Comparison of ENCODE assay signal across 16 cellular contexts in the genomic region with DNA sequence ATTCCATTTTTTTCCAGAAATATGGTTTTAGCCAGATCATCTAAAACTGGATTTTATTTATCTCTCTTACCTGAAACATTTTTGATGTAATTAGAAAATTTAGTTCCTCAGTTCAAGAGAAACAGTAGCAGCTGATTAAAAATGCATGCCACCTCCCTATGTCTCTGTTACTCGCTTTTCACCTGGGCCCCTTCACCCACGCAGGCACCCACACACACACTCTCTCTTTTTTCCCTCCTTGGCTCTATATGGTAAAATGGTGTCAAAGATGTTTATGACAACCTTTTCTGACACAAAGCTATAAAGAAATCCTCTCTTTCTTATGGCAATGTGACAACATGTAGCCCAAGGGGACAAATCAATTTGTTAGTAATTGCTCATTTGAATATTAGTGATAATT. TPM values are rescaled to one million over a fixed set of nuclear protein-coding genes. Genes with fewer than 3 reads are reported as not detected.
DNase-seq lines count a peak whose midpoint lies in the region; ATAC-seq and TF ChIP-seq lines count a peak whose summit lies in the region.
"Had no signal": no experiment of that assay in that cellular context is flagged by ENCODE, and none has a peak within 500 bp of the region (broad histone marks: within the 10 kb centered on the region; RNA-seq: fewer than 3 reads in every experiment).

No MANE protein-coding gene starts in this region.

- POLR2A ChIA-PET in activated CD4-positive, alpha-beta memory T cell treated with anti-CD3 and anti-CD28 coated beads for 36 hours (lab: Charles Lee) = no interaction called here
- POLR2A ChIA-PET in activated CD4-positive, alpha-beta memory T cell treated with anti-CD3 and anti-CD28 coated beads, Interleukin-2, amount 10 ng/mL, durations not matched to agents 7 days and 5 days (lab: Charles Lee) = no interaction called here

- peaks cover 6% of the 10 kb centered on the region for H3K4me1 Mint-ChIP-seq in activated CD4-positive, alpha-beta memory T cell treated with anti-CD3 and anti-CD28 coated beads for 36 hours (ENCODE audit: low read depth)
- H3K4me1 Mint-ChIP-seq in activated CD4-positive, alpha-beta memory T cell treated with anti-CD3 and anti-CD28 coated beads, Interleukin-2, amount 10 ng/mL, durations not matched to agents 7 days and 5 days = no peaks in the 10 kb centered on the region
- H3K4me1 Mint-ChIP-seq in stimulated activated memory B cell treated with anti-CD40 and anti-IgM and Interleukin-4, amounts not matched to agents 10 μg/mL and 1 μg/mL and 100 μg/mL, for 72 hours = no peaks in the 10 kb centered on the region
- H3K4me1 Mint-ChIP-seq: CD8-positive, alpha-beta memory T cell had no signal

- no peak overlapping the region for H3K27ac Mint-ChIP-seq in activated CD4-positive, alpha-beta memory T cell treated with anti-CD3 and anti-CD28 coated beads for 36 hours
- H3K27ac Mint-ChIP-seq in activated CD4-positive, alpha-beta memory T cell treated with anti-CD3 and anti-CD28 coated beads, Interleukin-2, amount 10 ng/mL, durations not matched to agents 7 days and 5 days = no peak overlapping the region
- no peak overlapping the region for H3K27ac Mint-ChIP-seq in stimulated activated memory B cell treated with anti-CD40 and anti-IgM and Interleukin-4, amounts not matched to agents 10 μg/mL and 1 μg/mL and 100 μg/mL, for 72 hours
- H3K27ac Mint-ChIP-seq: CD8-positive, alpha-beta memory T cell; GM23338 had no signal

- H3K9me3 Mint-ChIP-seq in activated CD4-positive, alpha-beta memory T cell treated with anti-CD3 and anti-CD28 coated beads for 36 hours = peaks cover 13% of the 10 kb centered on the region
- peaks cover 11% of the 10 kb centered on the region for H3K9me3 Mint-ChIP-seq in activated CD4-positive, alpha-beta memory T cell treated with anti-CD3 and anti-CD28 coated beads, Interleukin-2, amount 10 ng/mL, durations not matched to agents 7 days and 5 days
- peaks cover 17% of the 10 kb centered on the region for H3K9me3 Mint-ChIP-seq in stimulated activated memory B cell treated with anti-CD40 and anti-IgM and Interleukin-4, amounts not matched to agents 10 μg/mL and 1 μg/mL and 100 μg/mL, for 72 hours
- H3K9me3 Mint-ChIP-seq: GM23338 had no signal

- no peak for TF ChIP-seq CTCF in parathyroid adenoma (IDR thresholded peaks at IDR 0.05)

- CTCF ChIA-PET in activated CD4-positive, alpha-beta memory T cell treated with anti-CD3 and anti-CD28 coated beads for 36 hours (lab: Charles Lee) = interaction anchor here (0.7 kb wide), 1 partner anchor 12 kb away, joined by 3 read pairs; no protein-coding TSS in a partner anchor
- CTCF ChIA-PET in activated CD4-positive, alpha-beta memory T cell treated with anti-CD3 and anti-CD28 coated beads, Interleukin-2, amount 10 ng/mL, durations not matched to agents 7 days and 5 days (lab: Charles Lee) = no interaction called here

- no peaks in the 10 kb centered on the region for H3K27me3 ChIP-seq in parathyroid adenoma (ENCODE audit: control insufficient read depth, insufficient read depth, low read length)
- H3K27me3 ChIP-seq: BLaER1 had no signal

- no peak for ATAC-seq in stimulated activated memory B cell treated with anti-CD40 and anti-IgM and Interleukin-4, amounts not matched to agents 10 μg/mL and 1 μg/mL and 100 μg/mL, for 72 hours
- ATAC-seq: GM23338 had no signal

- H2AFZ ChIP-seq in parathyroid adenoma = peak overlapping the region; percentile 69
- H2AFZ ChIP-seq: GM23338 had no signal

- in situ Hi-C loops in G401 (cut with HindIII; ENCODE audit: low sequenced_read_pairs) = no loop called here

- H3K4me2 ChIP-seq in parathyroid adenoma (ENCODE audit: low read length) = no peak overlapping the region
- H3K4me2 ChIP-seq: BLaER1, GM23338 had no signal

- peaks cover 23% of the 10 kb centered on the region for H3K4me1 ChIP-seq in parathyroid adenoma

- H3K9me3 ChIP-seq in parathyroid adenoma (ENCODE audit: control insufficient read depth, low read length) = no peaks in the 10 kb centered on the region
- H3K9me3 ChIP-seq: Caco-2 had no signal

- H3K4me3 Mint-ChIP-seq in activated CD4-positive, alpha-beta memory T cell treated with anti-CD3 and anti-CD28 coated beads for 36 hours = no peak overlapping the region
- no peak overlapping the region for H3K4me3 Mint-ChIP-seq in activated CD4-positive, alpha-beta memory T cell treated with anti-CD3 and anti-CD28 coated beads, Interleukin-2, amount 10 ng/mL, durations not matched to agents 7 days and 5 days
- no peak overlapping the region for H3K4me3 Mint-ChIP-seq in stimulated activated memory B cell treated with anti-CD40 and anti-IgM and Interleukin-4, amounts not matched to agents 10 μg/mL and 1 μg/mL and 100 μg/mL, for 72 hours
- H3K4me3 Mint-ChIP-seq: CD8-positive, alpha-beta memory T cell; GM23338 had no signal

- intact Hi-C loops in activated CD4-positive, alpha-beta memory T cell treated with anti-CD3 and anti-CD28 coated beads for 36 hours (cut with micrococcal nuclease) = no loop called here

- peaks cover 5% of the 10 kb centered on the region for H3K27me3 Mint-ChIP-seq in activated CD4-positive, alpha-beta memory T cell treated with anti-CD3 and anti-CD28 coated beads for 36 hours
- H3K27me3 Mint-ChIP-seq in activated CD4-positive, alpha-beta memory T cell treated with anti-CD3 and anti-CD28 coated beads, Interleukin-2, amount 10 ng/mL, durations not matched to agents 7 days and 5 days = peaks cover 8% of the 10 kb centered on the region
- peaks cover 4% of the 10 kb centered on the region for H3K27me3 Mint-ChIP-seq in stimulated activated memory B cell treated with anti-CD40 and anti-IgM and Interleukin-4, amounts not matched to agents 10 μg/mL and 1 μg/mL and 100 μg/mL, for 72 hours

- peak; percentile 18 for DNase-seq in activated CD4-positive, alpha-beta memory T cell treated with anti-CD3 and anti-CD28 coated beads for 36 hours
- DNase-seq in activated CD4-positive, alpha-beta memory T cell treated with anti-CD3 and anti-CD28 coated beads, Interleukin-2, amount 10 ng/mL, durations not matched to agents 7 days and 5 days = no peak
- peak; percentile 13 for DNase-seq in stimulated activated CD4-positive, alpha-beta T cell treated with anti-CD3 and anti-CD28 coated beads, Interleukin-4, amount 100 ng/mL, for 24 hours
- no peak for DNase-seq in stimulated activated CD4-positive, alpha-beta T cell treated with anti-CD3 and anti-CD28 coated beads, Interleukin-2, amount 100 ng/mL, for 48 hours
- DNase-seq in G401 (ENCODE audit: low spot score) = no peak
- DNase-seq: 8988T; AML-193; Caco-2; CD8-positive, alpha-beta memory T cell; DND-41; GF-D8; H7 had no signal

- no peaks in the 10 kb centered on the region for H3K36me3 ChIP-seq in parathyroid adenoma (ENCODE audit: control insufficient read depth, insufficient read depth, low read length)
- H3K36me3 ChIP-seq: BLaER1 had no signal

- no peaks in the 10 kb centered on the region for H3K36me3 Mint-ChIP-seq in activated CD4-positive, alpha-beta memory T cell treated with anti-CD3 and anti-CD28 coated beads for 36 hours
- H3K36me3 Mint-ChIP-seq in activated CD4-positive, alpha-beta memory T cell treated with anti-CD3 and anti-CD28 coated beads, Interleukin-2, amount 10 ng/mL, durations not matched to agents 7 days and 5 days (ENCODE audit: low read depth) = peaks cover 4% of the 10 kb centered on the region
- peaks cover 5% of the 10 kb centered on the region for H3K36me3 Mint-ChIP-seq in stimulated activated memory B cell treated with anti-CD40 and anti-IgM and Interleukin-4, amounts not matched to agents 10 μg/mL and 1 μg/mL and 100 μg/mL, for 72 hours

- H3K27ac ChIP-seq in parathyroid adenoma = no peak overlapping the region
- H3K27ac ChIP-seq: BLaER1 had no signal

- H3K79me2 ChIP-seq in parathyroid adenoma = peaks cover 21% of the 10 kb centered on the region

- H3K9ac ChIP-seq in parathyroid adenoma = no peak overlapping the region
- H3K9ac ChIP-seq: BLaER1 had no signal

- H3K4me3 ChIP-seq in parathyroid adenoma (ENCODE audit: low read depth, low read length) = no peak overlapping the region
- H3K4me3 ChIP-seq: BLaER1, GM23338 had no signal

RNA-seq across cellular contexts. Expression of a gene that starts 5.8 kb away (rescaled TPM):
- 10 to 100 TPM; 39.7 to 41.0 TPM for total RNA-seq in activated CD4-positive, alpha-beta memory T cell treated with anti-CD3 and anti-CD28 coated beads for 36 hours
- 10 to 100 TPM; 27.9 to 35.1 TPM for total RNA-seq in activated CD4-positive, alpha-beta memory T cell treated with anti-CD3 and anti-CD28 coated beads, Interleukin-2, amount 10 ng/mL, durations not matched to agents 7 days and 5 days
- 3.9 and 4.8 TPM in 2 replicates for total RNA-seq in G401 (2014; rRNA removed; shearing (Covaris generic))

Comparison
In these comparisons a context has a peak if more than half of its experiments do, and no peak if none do; other contexts are left out.
1. DNase-seq: peak in activated CD4-positive, alpha-beta memory T cell treated with anti-CD3 and anti-CD28 coated beads for 36 hours (single experiment) and stimulated activated CD4-positive, alpha-beta T cell treated with anti-CD3 and anti-CD28 coated beads, Interleukin-4, amount 100 ng/mL, for 24 hours (single experiment); none in activated CD4-positive, alpha-beta memory T cell treated with anti-CD3 and anti-CD28 coated beads, Interleukin-2, amount 10 ng/mL, durations not matched to agents 7 days and 5 days (single experiment), stimulated activated CD4-positive, alpha-beta T cell treated with anti-CD3 and anti-CD28 coated beads, Interleukin-2, amount 100 ng/mL, for 48 hours (0 of 2) and G401 (single experiment).